11 cellular contexts compared by ENCODE assay signal in the genomic region with DNA sequence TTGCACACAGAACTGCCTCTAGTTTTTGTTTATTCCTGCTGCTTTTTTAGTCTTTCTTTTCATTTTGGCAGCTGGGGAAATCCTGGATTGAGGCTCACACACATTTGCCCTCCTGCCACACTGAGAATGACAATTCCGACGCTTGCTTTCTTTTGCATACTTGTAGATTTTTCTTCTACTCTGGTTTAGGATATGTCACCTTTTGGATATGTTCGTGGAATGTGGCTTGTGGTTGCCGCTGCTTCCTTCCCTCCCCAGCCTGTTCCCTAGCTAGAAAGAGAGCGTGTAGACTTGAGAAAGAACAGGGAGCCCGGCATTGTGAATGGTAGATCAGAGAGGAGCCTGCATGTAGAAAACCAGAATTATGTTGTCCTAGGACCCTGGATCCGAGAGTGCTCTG. TPM values are rescaled to one million over a fixed set of nuclear protein-coding genes. Genes with fewer than 3 reads are reported as not detected.
DNase-seq lines count a peak whose midpoint lies in the region; ATAC-seq and TF ChIP-seq lines count a peak whose summit lies in the region.
"Had no signal": no experiment of that assay in that cellular context is flagged by ENCODE, and none has a peak within 500 bp of the region (broad histone marks: within the 10 kb centered on the region; RNA-seq: fewer than 3 reads in every experiment).

No MANE protein-coding gene starts in this region.

- intact Hi-C loops in dendritic cell treated with granulocyte-macrophage colony-stimulating factor and Interleukin-4, amounts not matched to agents 40 ng/mL and 50 ng/mL, for 4 days (cut with micrococcal nuclease): no loop called here
- intact Hi-C loops in heart right ventricle (cut with DNase I): loop anchor here in 2 of 10 donors (5.0 to 10.0 kb wide), 3 partner anchors 147 to 337 kb away; a partner anchor contains a TSS

- H3K36me3 ChIP-seq in Peyer's patch: no peaks in the 10 kb centered on the region
- no peaks in the 10 kb centered on the region for H3K36me3 ChIP-seq in heart right ventricle
- H3K36me3 ChIP-seq: vagina had no signal

- H3K27me3 ChIP-seq in Peyer's patch (no peaks in the 10 kb centered on the region), heart right ventricle (no peaks in the 10 kb centered on the region)
- H3K27me3 ChIP-seq: vagina had no signal

- H3K4me3 Mint-ChIP-seq in dendritic cell treated with granulocyte-macrophage colony-stimulating factor and Interleukin-4, amounts not matched to agents 40 ng/mL and 50 ng/mL, for 4 days: peak overlapping the region; percentile 67
- peak overlapping the region; percentile 29 for H3K4me3 Mint-ChIP-seq in mesothelial cell of epicardium

- no peak for TF ChIP-seq CTCF in mesothelial cell of epicardium (IDR thresholded peaks at IDR 0.05; ENCODE audit: unreplicated experiment)
- TF ChIP-seq CTCF in Peyer's patch (IDR thresholded peaks at IDR 0.05): no peak
- no peak for TF ChIP-seq CTCF in heart right ventricle (IDR thresholded peaks at IDR 0.05)

- H3K4me1 ChIP-seq in Peyer's patch (peaks cover 0 to 8% (median 0%) of the 10 kb centered on the region in 4 donors), heart right ventricle (peaks cover 18 to 54% (median 33%) of the 10 kb centered on the region in 9 donors)

- H3K27ac Mint-ChIP-seq in dendritic cell treated with granulocyte-macrophage colony-stimulating factor and Interleukin-4, amounts not matched to agents 40 ng/mL and 50 ng/mL, for 4 days: peak overlapping the region; percentile 73
- peak overlapping the region; percentile 69 for H3K27ac Mint-ChIP-seq in mesothelial cell of epicardium
- H3K27ac Mint-ChIP-seq in activated naive CD4-positive, alpha-beta T cell treated with anti-CD3 and anti-CD28 coated beads, Interleukin-2, amount 50 U/mL, for 72 hours: no peak overlapping the region

- peaks cover 8% of the 10 kb centered on the region for H3K36me3 Mint-ChIP-seq in dendritic cell treated with granulocyte-macrophage colony-stimulating factor and Interleukin-4, amounts not matched to agents 40 ng/mL and 50 ng/mL, for 4 days (ENCODE audit: low read depth)
- H3K36me3 Mint-ChIP-seq in mesothelial cell of epicardium: no peaks in the 10 kb centered on the region
- H3K36me3 Mint-ChIP-seq in activated naive CD4-positive, alpha-beta T cell treated with anti-CD3 and anti-CD28 coated beads, Interleukin-2, amount 50 U/mL, for 72 hours: no peaks in the 10 kb centered on the region

- peak; percentile 89 for DNase-seq in M059J (ENCODE audit: low read depth)
- no peak for DNase-seq in mesothelial cell of epicardium (ENCODE audit: low spot score in 2 of 2, unreplicated experiment in 2 of 2)
- no peak for DNase-seq in Peyer's patch
- no peak for DNase-seq in heart right ventricle
- no peak for DNase-seq in activated naive CD4-positive, alpha-beta T cell treated with anti-CD3 and anti-CD28 coated beads, Interleukin-2, amount 50 U/mL, for 72 hours (ENCODE audit: low spot score in 2 of 2)
- DNase-seq: DMS 273 treated with DMSO at 0.1 percent for 48 hours, NCI-H2029, psoas muscle had no signal

- no peaks in the 10 kb centered on the region for H3K27me3 Mint-ChIP-seq in dendritic cell treated with granulocyte-macrophage colony-stimulating factor and Interleukin-4, amounts not matched to agents 40 ng/mL and 50 ng/mL, for 4 days
- H3K27me3 Mint-ChIP-seq in mesothelial cell of epicardium (ENCODE audit: low read depth): no peaks in the 10 kb centered on the region

- no peak overlapping the region for H3K4me3 ChIP-seq in Peyer's patch
- H3K4me3 ChIP-seq in heart right ventricle: no peak overlapping the region
- H3K4me3 ChIP-seq: psoas muscle, vagina had no signal

- no peaks in the 10 kb centered on the region for H3K9me3 ChIP-seq in Peyer's patch
- H3K9me3 ChIP-seq in heart right ventricle: no peaks in the 10 kb centered on the region
- H3K9me3 ChIP-seq: psoas muscle, vagina had no signal

- H3K27ac ChIP-seq in Peyer's patch (peak overlapping the region in 1 of 4 donors; percentile 19), heart right ventricle (peak overlapping the region in 1 of 10 donors; percentile 3)
- H3K27ac ChIP-seq: psoas muscle, vagina had no signal

- 84 to 85% methylated on average over 7 of the region's 7 CpGs for WGBS in heart right ventricle, 2 donors

- peaks cover 35% of the 10 kb centered on the region for H3K4me1 Mint-ChIP-seq in dendritic cell treated with granulocyte-macrophage colony-stimulating factor and Interleukin-4, amounts not matched to agents 40 ng/mL and 50 ng/mL, for 4 days (ENCODE audit: low read depth)
- peaks cover 55% of the 10 kb centered on the region for H3K4me1 Mint-ChIP-seq in mesothelial cell of epicardium

- no peak for TF ChIP-seq POLR2A in Peyer's patch (IDR thresholded peaks at IDR 0.05)

- ATAC-seq in HG02759 (IDR thresholded peaks at IDR 0.05; ENCODE audit: unreplicated experiment) (no peak), heart right ventricle (no peak)
- ATAC-seq in activated naive CD4-positive, alpha-beta T cell treated with anti-CD3 and anti-CD28 coated beads, Interleukin-2, amount 50 U/mL, for 72 hours: no peak
- ATAC-seq: psoas muscle had no signal

- H3K9me3 Mint-ChIP-seq in dendritic cell treated with granulocyte-macrophage colony-stimulating factor and Interleukin-4, amounts not matched to agents 40 ng/mL and 50 ng/mL, for 4 days: no peaks in the 10 kb centered on the region
- H3K9me3 Mint-ChIP-seq in mesothelial cell of epicardium: no peaks in the 10 kb centered on the region
- H3K9me3 Mint-ChIP-seq in activated naive CD4-positive, alpha-beta T cell treated with anti-CD3 and anti-CD28 coated beads, Interleukin-2, amount 50 U/mL, for 72 hours: no peaks in the 10 kb centered on the region

RNA-seq across cellular contexts. Expression of a gene that starts 56.0 kb away (rescaled TPM):
- 21.4 and 27.1 TPM in 2 replicates for total RNA-seq in M059J (2014; rRNA removed; shearing (Covaris generic))
- total RNA-seq in mesothelial cell of epicardium (29.7 to 31.4 TPM (median 30.9 TPM) in 3 replicates), Peyer's patch (10 to 100 TPM; 16.3 to 29.7 (median 26.2) TPM), heart right ventricle (10 to 100 TPM; 17.8 to 31.9 (median 21.1) TPM)
- 10 to 100 TPM; 17.1 to 23.5 TPM for polyA plus RNA-seq in heart right ventricle
- 10 to 100 TPM; 22.3 to 22.7 TPM for total RNA-seq in activated naive CD4-positive, alpha-beta T cell treated with anti-CD3 and anti-CD28 coated beads, Interleukin-2, amount 50 U/mL, for 72 hours

RNA-seq across cellular contexts. Expression of a gene that starts 58.4 kb away (rescaled TPM):
- 24.7 and 36.6 TPM in 2 replicates for total RNA-seq in M059J (2014; rRNA removed; shearing (Covaris generic))
- total RNA-seq in mesothelial cell of epicardium: 51.4 to 54.8 TPM (median 53.0 TPM) in 3 replicates
- total RNA-seq in Peyer's patch: 10 to 100 TPM; 13.1 to 25.0 (median 21.9) TPM
- total RNA-seq in heart right ventricle: 10 to 100 TPM; 19.8 to 26.7 (median 23.2) TPM
- 10 to 100 TPM in 1 of 2 donors, 1 to 10 TPM in 1; 9.1 to 14.5 TPM for polyA plus RNA-seq in heart right ventricle
- 10 to 100 TPM; 34.4 to 41.0 TPM for total RNA-seq in activated naive CD4-positive, alpha-beta T cell treated with anti-CD3 and anti-CD28 coated beads, Interleukin-2, amount 50 U/mL, for 72 hours

Comparison
In these comparisons a context has a peak if more than half of its experiments do, and no peak if none do; other contexts are left out.
1. H3K27ac Mint-ChIP-seq: peak in dendritic cell treated with granulocyte-macrophage colony-stimulating factor and Interleukin-4, amounts not matched to agents 40 ng/mL and 50 ng/mL, for 4 days (single experiment) and mesothelial cell of epicardium (single experiment); none in activated naive CD4-positive, alpha-beta T cell treated with anti-CD3 and anti-CD28 coated beads, Interleukin-2, amount 50 U/mL, for 72 hours (0 of 2).